ENCODE assay signal across 17 cellular contexts in the genomic region with DNA sequence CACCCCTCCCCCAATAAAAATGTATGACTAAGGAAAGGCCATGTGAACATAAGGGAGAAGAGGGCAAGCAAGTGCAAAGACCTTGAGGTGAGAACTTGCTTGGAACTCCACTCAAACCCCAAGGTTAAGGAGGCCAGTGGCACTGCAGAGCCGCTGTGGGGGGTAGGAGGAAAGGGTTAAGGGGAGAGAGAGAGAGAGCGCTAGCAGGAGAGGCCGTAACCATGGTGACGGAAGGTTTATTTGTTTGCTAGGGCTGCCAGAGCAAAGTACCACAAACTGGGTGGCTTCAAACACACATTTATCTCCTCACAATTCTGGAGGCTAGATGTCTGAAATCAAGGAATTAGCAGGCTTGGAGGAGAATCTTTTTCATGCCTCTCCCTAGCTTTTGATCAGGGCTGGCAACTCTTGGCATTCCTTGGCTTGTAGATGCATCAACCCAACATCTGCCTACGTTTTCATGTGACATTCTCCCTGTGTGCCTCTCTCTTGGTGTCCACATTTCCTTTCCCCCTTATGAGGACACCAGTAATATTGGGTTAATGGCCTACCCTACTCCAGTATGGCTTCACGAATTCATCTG. TPM values are rescaled to one million over a fixed set of nuclear protein-coding genes. Genes with fewer than 3 reads are reported as not detected.
DNase-seq lines count a peak whose midpoint lies in the region; TF ChIP-seq lines count a peak whose summit lies in the region.
"Had no signal": no experiment of that assay in that cellular context is flagged by ENCODE, and none has a peak within 500 bp of the region (broad histone marks: within the 10 kb centered on the region; RNA-seq: fewer than 3 reads in every experiment).

No MANE protein-coding gene starts in this region.

- H3K27ac Mint-ChIP-seq in nephron progenitor cell, result no peak overlapping the region
- H3K27ac Mint-ChIP-seq: activated T-cell treated with anti-CD3 and anti-CD28 coated beads, Interleukin-2, amount 50 U/mL, for 72 hours; stimulated activated naive CD8-positive, alpha-beta T cell treated with anti-CD3 and anti-CD28 coated beads, Interleukin-15, amount 100 ng/mL, for 72 hours had no signal

- no peaks in the 10 kb centered on the region for H3K36me3 Mint-ChIP-seq in nephron progenitor cell (ENCODE audit: low read depth)

- peaks cover 5% of the 10 kb centered on the region for H3K27me3 Mint-ChIP-seq in nephron progenitor cell (ENCODE audit: low read depth, poor library complexity)

- no peaks in the 10 kb centered on the region for H3K27me3 ChIP-seq in HAP-1 (ENCODE audit: low read depth)
- H3K27me3 ChIP-seq in ectodermal cell (ENCODE audit: control insufficient read depth, insufficient read depth, low read length, poor library complexity, severe bottlenecking), result no peaks in the 10 kb centered on the region
- H3K27me3 ChIP-seq: BLaER1, vagina had no signal

- in situ Hi-C loops in HAP-1 (cut with MboI; ENCODE audit: low sequenced_read_pairs), result no loop called here

- H3K36me3 ChIP-seq in HAP-1 (replicated peaks) (no peaks in the 10 kb centered on the region), ectodermal cell (ENCODE audit: control insufficient read depth, insufficient read depth, low read length) (no peaks in the 10 kb centered on the region)
- H3K36me3 ChIP-seq: BLaER1, vagina had no signal

- peaks cover 55% of the 10 kb centered on the region for H3K4me1 Mint-ChIP-seq in nephron progenitor cell

- WGBS in ectodermal cell, 2 experiments, result 39 to 50% methylated on average over 6 of the region's 6 CpGs

- H3K4me3 Mint-ChIP-seq in nephron progenitor cell, result peak overlapping the region; percentile 9
- H3K4me3 Mint-ChIP-seq: activated T-cell treated with anti-CD3 and anti-CD28 coated beads, Interleukin-2, amount 50 U/mL, for 72 hours; stimulated activated naive CD8-positive, alpha-beta T cell treated with anti-CD3 and anti-CD28 coated beads, Interleukin-15, amount 100 ng/mL, for 72 hours had no signal

- no peaks in the 10 kb centered on the region; the same call in 1 of the 2 replicates for H3K4me1 ChIP-seq in HAP-1
- peaks cover 48% of the 10 kb centered on the region for H3K4me1 ChIP-seq in ectodermal cell (ENCODE audit: control insufficient read depth, insufficient read depth, low read length)
- H3K4me1 ChIP-seq: vagina had no signal

- H3K4me3 ChIP-seq in HAP-1 (no peak overlapping the region), ectodermal cell (ENCODE audit: insufficient read depth, low read depth, low read length) (no peak overlapping the region)
- H3K4me3 ChIP-seq: BLaER1, vagina had no signal

- TF ChIP-seq CTCF in nephron progenitor cell (IDR thresholded peaks at IDR 0.05), result no peak

- no peaks in the 10 kb centered on the region for H3K9me3 ChIP-seq in HAP-1
- H3K9me3 ChIP-seq in ectodermal cell (ENCODE audit: control insufficient read depth, low read length), result no peaks in the 10 kb centered on the region
- H3K9me3 ChIP-seq: BLaER1, vagina had no signal

- peak overlapping the region; percentile 18 for H3K27ac ChIP-seq in ectodermal cell (ENCODE audit: insufficient read depth, low read depth, low read length, poor library complexity, severe bottlenecking)
- H3K27ac ChIP-seq: BLaER1, vagina had no signal

- no peaks in the 10 kb centered on the region for H3K9me3 Mint-ChIP-seq in nephron progenitor cell
- H3K9me3 Mint-ChIP-seq: activated T-cell treated with anti-CD3 and anti-CD28 coated beads, Interleukin-2, amount 50 U/mL, for 72 hours; stimulated activated naive CD8-positive, alpha-beta T cell treated with anti-CD3 and anti-CD28 coated beads, Interleukin-15, amount 100 ng/mL, for 72 hours had no signal

- DNase-seq in HAP-1 (ENCODE audit: low spot score in 2 of 2) (peak; percentile 9 to 58), NCI-H2029 (lab: John Stamatoyannopoulos, UW) (peak; percentile 65), nephron progenitor cell (peak; percentile 41), activated T-cell treated with anti-CD3 and anti-CD28 coated beads for 4 hours (no peak), UCSD-AML1 (lab: John Stamatoyannopoulos, UW; ENCODE audit: unreplicated experiment) (no peak), NCI-H2107 (lab: John Stamatoyannopoulos, UW) (no peak)
- DNase-seq: activated T-cell treated with anti-CD3 and anti-CD28 coated beads, Interleukin-2, amount 50 U/mL, for 72 hours; cerebellar nuclear complex; Karpas-422; kidney; PC-3; posterior cingulate gyrus; stimulated activated CD4-positive, alpha-beta T cell treated with anti-CD3 and anti-CD28 coated beads, Interleukin-12 subunit alpha, Interleukin-12 subunit beta, amount 100 ng/mL, for 4 hours; stimulated activated naive CD8-positive, alpha-beta T cell treated with anti-CD3 and anti-CD28 coated beads, Interleukin-15, amount 100 ng/mL, for 72 hours had no signal

RNA-seq across cellular contexts. Expression of a gene that starts 35.2 kb away (rescaled TPM):
- 58.2 TPM for polyA plus RNA-seq in ectodermal cell (2013, experiment 1 of 4)
- 49.8 TPM for polyA plus RNA-seq in ectodermal cell (2013, experiment 2 of 4)
- 62.3 TPM for polyA plus RNA-seq in ectodermal cell (2013, experiment 3 of 4)
- polyA plus RNA-seq in ectodermal cell (2013, experiment 4 of 4), result 67.2 TPM

Comparison
In these comparisons a context has a peak if more than half of its experiments do, and no peak if none do; other contexts are left out.
1. DNase-seq: peak in HAP-1 (2 of 2), NCI-H2029 (single experiment) and nephron progenitor cell (single experiment); none in activated T-cell treated with anti-CD3 and anti-CD28 coated beads for 4 hours (single experiment), UCSD-AML1 (single experiment) and NCI-H2107 (single experiment).